Comparison of ENCODE assay signal across 23 cellular contexts in the genomic region with DNA sequence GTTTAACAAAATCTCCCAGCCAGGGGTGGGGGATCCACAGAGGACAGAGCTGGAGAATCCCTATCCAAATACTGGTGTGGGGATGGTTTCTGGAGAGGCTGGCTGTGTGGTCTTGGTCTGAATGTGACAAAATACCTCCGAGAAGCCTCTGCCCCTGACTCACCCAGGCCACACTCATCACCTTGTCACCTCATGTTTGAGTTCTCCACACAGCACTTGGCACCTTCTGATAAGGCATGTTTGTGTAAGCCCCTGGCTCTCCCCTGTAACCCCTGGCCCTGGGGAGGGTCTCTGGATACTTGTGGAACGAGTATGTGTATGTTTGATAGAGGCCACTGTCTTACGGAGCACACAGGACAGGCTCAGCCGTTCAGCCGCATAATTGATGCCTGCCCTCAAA. TPM values are rescaled to one million over a fixed set of nuclear protein-coding genes. Genes with fewer than 3 reads are reported as not detected.
A peak's percentile ranks its signal among the peaks of the same experiment; 100 is the strongest.
DNase-seq lines count a peak whose midpoint lies in the region; ATAC-seq and TF ChIP-seq lines count a peak whose summit lies in the region.
"Had no signal": no experiment of that assay in that cellular context is flagged by ENCODE, and none has a peak within 500 bp of the region (broad histone marks: within the 10 kb centered on the region; RNA-seq: fewer than 3 reads in every experiment).

No MANE protein-coding gene starts in this region.

- H3K9me3 ChIP-seq in adrenal gland (replicated peaks in 1 of 3) = no peaks in the 10 kb centered on the region
- H3K9me3 ChIP-seq: ovary had no signal

- TF ChIP-seq CTCF in foreskin keratinocyte (conservative IDR thresholded peaks at IDR 0.05) = no peak
- TF ChIP-seq CTCF in adrenal gland (IDR thresholded peaks at IDR 0.05) = no peak

- no peak for DNase-seq in activated T-cell treated with anti-CD3 and anti-CD28 coated beads, Interleukin-2, amount 50 U/mL, for 72 hours
- DNase-seq in activated T-cell treated with anti-CD3 and anti-CD28 coated beads, Interleukin-2, amount 50 U/mL, for 1 hour = no peak
- DNase-seq in foreskin keratinocyte (no peak), NOMO-1 treated with DMSO at 0.1 percent for 48 hours (lab: John Stamatoyannopoulos, UW; ENCODE audit: unreplicated experiment) (no peak), adrenal gland (no peak)
- DNase-seq: COR-L47; effector memory CD8-positive, alpha-beta T cell; MM.1S; naive thymus-derived CD4-positive, alpha-beta T cell; NCI-H146; NCI-H526; ovary; right cardiac atrium; Right ventricle myocardium superior had no signal

- H3K4me3 Mint-ChIP-seq in activated T-cell treated with anti-CD3 and anti-CD28 coated beads, Interleukin-2, amount 50 U/mL, for 72 hours = no peak overlapping the region
- H3K4me3 Mint-ChIP-seq in activated T-helper 17 cell treated with anti-CD3 and anti-CD28 coated beads, Interleukin-2, amount 50 U/mL, for 72 hours = no peak overlapping the region
- H3K4me3 Mint-ChIP-seq: B cell; effector memory CD8-positive, alpha-beta T cell; GM23338 had no signal

- H3K36me3 ChIP-seq in adrenal gland (replicated peaks in 1 of 2) = peaks cover 0 to 5% of the 10 kb centered on the region in 2 donors
- H3K36me3 ChIP-seq: ovary had no signal

- 79 to 85% (median 81%) methylated on average over 4 to 5 of the region's 5 CpGs for WGBS in adrenal gland, 4 donors

- no peak for TF ChIP-seq POLR2A in adrenal gland (IDR thresholded peaks at IDR 0.05)

- H3K4me1 Mint-ChIP-seq in activated T-cell treated with anti-CD3 and anti-CD28 coated beads, Interleukin-2, amount 50 U/mL, for 72 hours (ENCODE audit: low read depth) = peaks cover 11% of the 10 kb centered on the region
- no peaks in the 10 kb centered on the region for H3K4me1 Mint-ChIP-seq in activated T-helper 17 cell treated with anti-CD3 and anti-CD28 coated beads, Interleukin-2, amount 50 U/mL, for 72 hours
- H3K4me1 Mint-ChIP-seq: GM23338 had no signal

- no peak overlapping the region for H3K27ac Mint-ChIP-seq in activated T-cell treated with anti-CD3 and anti-CD28 coated beads, Interleukin-2, amount 50 U/mL, for 72 hours
- no peak overlapping the region for H3K27ac Mint-ChIP-seq in activated T-helper 17 cell treated with anti-CD3 and anti-CD28 coated beads, Interleukin-2, amount 50 U/mL, for 72 hours
- H3K27ac Mint-ChIP-seq: B cell had no signal

- no peaks in the 10 kb centered on the region for H3K9me3 Mint-ChIP-seq in activated T-cell treated with anti-CD3 and anti-CD28 coated beads, Interleukin-2, amount 50 U/mL, for 72 hours
- H3K9me3 Mint-ChIP-seq in activated T-helper 17 cell treated with anti-CD3 and anti-CD28 coated beads, Interleukin-2, amount 50 U/mL, for 72 hours = no peaks in the 10 kb centered on the region
- H3K9me3 Mint-ChIP-seq: activated naive CD4-positive, alpha-beta T cell treated with anti-CD3 and anti-CD28 coated beads, Interleukin-2, amount 50 U/mL, for 72 hours; effector memory CD8-positive, alpha-beta T cell; GM23338; naive thymus-derived CD4-positive, alpha-beta T cell had no signal

- H3K4me1 ChIP-seq in foreskin keratinocyte = peaks cover 27% of the 10 kb centered on the region
- peaks cover 16 to 19% of the 10 kb centered on the region in 2 donors for H3K4me1 ChIP-seq in adrenal gland (replicated peaks in 1 of 2)

- no peaks in the 10 kb centered on the region for H3K27me3 Mint-ChIP-seq in activated T-cell treated with anti-CD3 and anti-CD28 coated beads, Interleukin-2, amount 50 U/mL, for 72 hours (ENCODE audit: low read depth)
- H3K27me3 Mint-ChIP-seq in activated T-helper 17 cell treated with anti-CD3 and anti-CD28 coated beads, Interleukin-2, amount 50 U/mL, for 72 hours = no peaks in the 10 kb centered on the region
- H3K27me3 Mint-ChIP-seq: B cell; effector memory CD8-positive, alpha-beta T cell; naive thymus-derived CD4-positive, alpha-beta T cell had no signal

- H3K4me3 ChIP-seq in adrenal gland = no peak overlapping the region
- H3K4me3 ChIP-seq: GM23338, ovary had no signal

- peak; percentile 39 to 78 for ATAC-seq in activated T-cell treated with anti-CD3 and anti-CD28 coated beads, Interleukin-2, amount 50 U/mL, for 72 hours (replicated peaks in 1 of 2)
- ATAC-seq in activated T-helper 17 cell treated with anti-CD3 and anti-CD28 coated beads, Interleukin-2, amount 50 U/mL, for 72 hours (replicated peaks) = peak; percentile 71
- ATAC-seq in foreskin keratinocyte = peak; percentile 10
- no peak for ATAC-seq in GM19455 (IDR thresholded peaks at IDR 0.05; ENCODE audit: unreplicated experiment)
- ATAC-seq: activated CD4-positive, CD25-positive, alpha-beta regulatory T cell treated with anti-CD3 and anti-CD28 coated beads, Interleukin-2, amount 50 U/mL, for 24 hours; effector memory CD8-positive, alpha-beta T cell; GM23338; naive thymus-derived CD4-positive, alpha-beta T cell; right cardiac atrium had no signal

- H3K27ac ChIP-seq in foreskin keratinocyte = no peak overlapping the region
- peak overlapping the region; percentile 99 for H3K27ac ChIP-seq in temporal lobe (ENCODE audit: low read depth, low read length)
- H3K27ac ChIP-seq in adrenal gland = no peak overlapping the region
- H3K27ac ChIP-seq: HL-60, ovary had no signal

- H3K27me3 ChIP-seq in foreskin keratinocyte (no peaks in the 10 kb centered on the region), adrenal gland (no peaks in the 10 kb centered on the region)
- H3K27me3 ChIP-seq: ovary had no signal

- intact Hi-C loops in adrenal gland (cut with DNase I) = no loop called here

- peaks cover 2 to 3% of the 10 kb centered on the region in 2 donors for H3K36me3 Mint-ChIP-seq in activated T-cell treated with anti-CD3 and anti-CD28 coated beads, Interleukin-2, amount 50 U/mL, for 72 hours (ENCODE audit: insufficient read depth in 2 of 2)
- peaks cover 16% of the 10 kb centered on the region for H3K36me3 Mint-ChIP-seq in activated T-helper 17 cell treated with anti-CD3 and anti-CD28 coated beads, Interleukin-2, amount 50 U/mL, for 72 hours (ENCODE audit: low read depth)

RNA-seq across cellular contexts. Expression of a gene that starts 14.7 kb away (rescaled TPM):
- 100 to 1,000 TPM; 105 to 106 TPM for total RNA-seq in activated T-cell treated with anti-CD3 and anti-CD28 coated beads, Interleukin-2, amount 50 U/mL, for 72 hours
- total RNA-seq in activated T-helper 17 cell treated with anti-CD3 and anti-CD28 coated beads, Interleukin-2, amount 50 U/mL, for 72 hours = 100 to 1,000 TPM; 100 to 139 TPM
- total RNA-seq in foreskin keratinocyte = 137 and 146 TPM in 2 replicates
- 287 and 299 TPM in 2 replicates for polyA plus RNA-seq in foreskin keratinocyte
- total RNA-seq in temporal lobe = 12.0 TPM
- 100 to 1,000 TPM; 142 to 282 (median 212) TPM for total RNA-seq in adrenal gland
- 100 to 1,000 TPM; 212 to 610 (median 550) TPM for polyA plus RNA-seq in adrenal gland

RNA-seq across cellular contexts. Expression of a gene that starts 25.9 kb away (rescaled TPM):
- total RNA-seq in activated T-cell treated with anti-CD3 and anti-CD28 coated beads, Interleukin-2, amount 50 U/mL, for 72 hours = 10 to 100 TPM; 62.5 to 64.1 TPM
- 100 to 1,000 TPM in 1 of 2 donors, 10 to 100 TPM in 1; 79.4 to 140 TPM for total RNA-seq in activated T-helper 17 cell treated with anti-CD3 and anti-CD28 coated beads, Interleukin-2, amount 50 U/mL, for 72 hours
- total RNA-seq in foreskin keratinocyte (184 and 196 TPM in 2 replicates), temporal lobe (29.3 TPM), adrenal gland (100 to 1,000 TPM in 6 of 8 donors, 10 to 100 TPM in 2; 86.9 to 208 (median 123) TPM)
- polyA plus RNA-seq in foreskin keratinocyte (158 and 184 TPM in 2 replicates), adrenal gland (100 to 1,000 TPM in 1 of 3 donors, 10 to 100 TPM in 2; 42.5 to 192 (median 45.5) TPM)

RNA-seq across cellular contexts. Expression of a gene that starts 27.8 kb away (rescaled TPM):
- total RNA-seq in activated T-cell treated with anti-CD3 and anti-CD28 coated beads, Interleukin-2, amount 50 U/mL, for 72 hours = 10 to 100 TPM; 78.5 to 87.0 TPM
- 100 to 1,000 TPM in 1 of 2 donors, 10 to 100 TPM in 1; 79.7 to 132 TPM for total RNA-seq in activated T-helper 17 cell treated with anti-CD3 and anti-CD28 coated beads, Interleukin-2, amount 50 U/mL, for 72 hours
- 253 and 266 TPM in 2 replicates for total RNA-seq in foreskin keratinocyte
- 401 and 458 TPM in 2 replicates for polyA plus RNA-seq in foreskin keratinocyte
- total RNA-seq in temporal lobe = 101 TPM
- total RNA-seq in adrenal gland = 100 to 1,000 TPM; 170 to 658 (median 300) TPM
- polyA plus RNA-seq in adrenal gland = 100 to 1,000 TPM in 2 of 3 donors, 10 to 100 TPM in 1; 19.1 to 848 (median 637) TPM

RNA-seq across cellular contexts. Expression of a gene that starts 38.8 kb away (rescaled TPM):
- total RNA-seq in activated T-cell treated with anti-CD3 and anti-CD28 coated beads, Interleukin-2, amount 50 U/mL, for 72 hours = under 1 TPM; 0.29 to 0.46 TPM
- 1 to 10 TPM in 1 of 2 donors, under 1 TPM in 1; 0.78 to 2.0 TPM for total RNA-seq in activated T-helper 17 cell treated with anti-CD3 and anti-CD28 coated beads, Interleukin-2, amount 50 U/mL, for 72 hours
- total RNA-seq in foreskin keratinocyte = not detected in 2 replicates
- polyA plus RNA-seq in foreskin keratinocyte = not detected in 2 replicates
- total RNA-seq in temporal lobe = not detected
- total RNA-seq in adrenal gland = not detected
- polyA plus RNA-seq in adrenal gland = under 1 TPM in 2 of 3 donors, not detected in 1; 0.03 to 0.16 TPM
- total RNA-seq: Daoy, right cardiac atrium, Right ventricle myocardium superior had no signal
- polyA plus RNA-seq: GM23338, right cardiac atrium had no signal

RNA-seq across cellular contexts. Expression of a gene that starts 48.1 kb away (rescaled TPM):
- 10 to 100 TPM; 24.1 to 28.6 TPM for total RNA-seq in activated T-cell treated with anti-CD3 and anti-CD28 coated beads, Interleukin-2, amount 50 U/mL, for 72 hours
- 10 to 100 TPM; 23.4 to 44.9 TPM for total RNA-seq in activated T-helper 17 cell treated with anti-CD3 and anti-CD28 coated beads, Interleukin-2, amount 50 U/mL, for 72 hours
- total RNA-seq in foreskin keratinocyte (228 and 256 TPM in 2 replicates), temporal lobe (25.3 TPM), adrenal gland (10 to 100 TPM; 52.2 to 69.9 (median 61.2) TPM)
- polyA plus RNA-seq in foreskin keratinocyte (250 and 306 TPM in 2 replicates), adrenal gland (10 to 100 TPM; 26.6 to 85.7 (median 74.3) TPM)
